1 cellular context compared by ENCODE assay signal in genomic region chr14:91149462-91149861, GRCh38.
TF ChIP-seq lines count a peak whose summit lies in the region.

No MANE protein-coding gene starts in this region.

TF ChIP-seq in HepG2, 621 proteins besides CTCF, POLR2A, EP300 and RAD21 (continued from another document and continues in another):
- TF ChIP-seq, protein P1, sequence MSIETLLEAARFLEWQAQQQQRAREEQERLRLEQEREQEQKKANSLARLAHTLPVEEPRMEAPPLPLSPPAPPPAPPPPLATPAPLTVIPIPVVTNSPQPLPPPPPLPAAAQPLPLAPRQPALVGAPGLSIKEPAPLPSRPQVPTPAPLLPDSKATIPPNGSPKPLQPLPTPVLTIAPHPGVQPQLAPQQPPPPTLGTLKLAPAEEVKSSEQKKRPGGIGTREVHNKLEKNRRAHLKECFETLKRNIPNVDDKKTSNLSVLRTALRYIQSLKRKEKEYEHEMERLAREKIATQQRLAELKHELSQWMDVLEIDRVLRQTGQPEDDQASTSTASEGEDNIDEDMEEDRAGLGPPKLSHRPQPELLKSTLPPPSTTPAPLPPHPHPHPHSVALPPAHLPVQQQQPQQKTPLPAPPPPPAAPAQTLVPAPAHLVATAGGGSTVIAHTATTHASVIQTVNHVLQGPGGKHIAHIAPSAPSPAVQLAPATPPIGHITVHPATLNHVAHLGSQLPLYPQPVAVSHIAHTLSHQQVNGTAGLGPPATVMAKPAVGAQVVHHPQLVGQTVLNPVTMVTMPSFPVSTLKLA (IDR thresholded peaks at IDR 0.05), result peak; percentile 58
- no peak for TF ChIP-seq KDM3A (CRISPR knock-in tag; IDR thresholded peaks at IDR 0.05; ENCODE audit: low read depth)
- no peak for TF ChIP-seq NCOA5 (CRISPR knock-in tag; IDR thresholded peaks at IDR 0.05)
- TF ChIP-seq MXD3 (CRISPR knock-in tag; IDR thresholded peaks at IDR 0.05), result no peak
- TF ChIP-seq TRIM24 (CRISPR knock-in tag; IDR thresholded peaks at IDR 0.05), result no peak
- no peak for TF ChIP-seq CHCHD3 (CRISPR knock-in tag; IDR thresholded peaks at IDR 0.05)
- no peak for TF ChIP-seq UBTF (CRISPR knock-in tag; IDR thresholded peaks at IDR 0.05)
- TF ChIP-seq ZNF543 (CRISPR knock-in tag; IDR thresholded peaks at IDR 0.05), result no peak
- no peak for TF ChIP-seq ZNF678 (CRISPR knock-in tag; IDR thresholded peaks at IDR 0.05)
- TF ChIP-seq SETDB1 (CRISPR knock-in tag; IDR thresholded peaks at IDR 0.05; ENCODE audit: borderline replicate concordance), result no peak
- TF ChIP-seq IKZF4 (CRISPR knock-in tag; IDR thresholded peaks at IDR 0.05; ENCODE audit: borderline replicate concordance, low read depth, not compliant biosample characterization), result no peak
- no peak for TF ChIP-seq SMAD3 (CRISPR knock-in tag; IDR thresholded peaks at IDR 0.05)
- TF ChIP-seq CERS6 (CRISPR knock-in tag; IDR thresholded peaks at IDR 0.05), result no peak
- no peak for TF ChIP-seq RFXAP (CRISPR knock-in tag; IDR thresholded peaks at IDR 0.05; ENCODE audit: borderline replicate concordance)
- TF ChIP-seq RERE (CRISPR knock-in tag; IDR thresholded peaks at IDR 0.05; ENCODE audit: low read depth), result no peak
- 0 out of 2 replicates have a peak, but pooled peaks have one; percentile 28 for TF ChIP-seq MIER3 (CRISPR knock-in tag; IDR thresholded peaks at IDR 0.05; ENCODE audit: borderline replicate concordance)
- TF ChIP-seq ZNF589 (CRISPR knock-in tag; conservative IDR thresholded peaks at IDR 0.05), result no peak
- TF ChIP-seq PRPF4 (IDR thresholded peaks at IDR 0.05; ENCODE audit: low read depth, low read length, poor library complexity, severe bottlenecking), result no peak
- TF ChIP-seq MTF1 (CRISPR knock-in tag; IDR thresholded peaks at IDR 0.05), result no peak
- TF ChIP-seq GRHL1 (CRISPR knock-in tag; conservative IDR thresholded peaks at IDR 0.05), result no peak
- no peak for TF ChIP-seq HOXD1 (CRISPR knock-in tag; IDR thresholded peaks at IDR 0.05)
- TF ChIP-seq, protein P2, sequence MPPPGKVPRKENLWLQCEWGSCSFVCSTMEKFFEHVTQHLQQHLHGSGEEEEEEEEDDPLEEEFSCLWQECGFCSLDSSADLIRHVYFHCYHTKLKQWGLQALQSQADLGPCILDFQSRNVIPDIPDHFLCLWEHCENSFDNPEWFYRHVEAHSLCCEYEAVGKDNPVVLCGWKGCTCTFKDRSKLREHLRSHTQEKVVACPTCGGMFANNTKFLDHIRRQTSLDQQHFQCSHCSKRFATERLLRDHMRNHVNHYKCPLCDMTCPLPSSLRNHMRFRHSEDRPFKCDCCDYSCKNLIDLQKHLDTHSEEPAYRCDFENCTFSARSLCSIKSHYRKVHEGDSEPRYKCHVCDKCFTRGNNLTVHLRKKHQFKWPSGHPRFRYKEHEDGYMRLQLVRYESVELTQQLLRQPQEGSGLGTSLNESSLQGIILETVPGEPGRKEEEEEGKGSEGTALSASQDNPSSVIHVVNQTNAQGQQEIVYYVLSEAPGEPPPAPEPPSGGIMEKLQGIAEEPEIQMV (CRISPR knock-in tag; IDR thresholded peaks at IDR 0.05; ENCODE audit: low read depth), result no peak
- TF ChIP-seq NR2F1 (CRISPR knock-in tag; IDR thresholded peaks at IDR 0.05), result peak; percentile 57 to 78; a peak in 3 of 4 replicates
- TF ChIP-seq, protein P3, sequence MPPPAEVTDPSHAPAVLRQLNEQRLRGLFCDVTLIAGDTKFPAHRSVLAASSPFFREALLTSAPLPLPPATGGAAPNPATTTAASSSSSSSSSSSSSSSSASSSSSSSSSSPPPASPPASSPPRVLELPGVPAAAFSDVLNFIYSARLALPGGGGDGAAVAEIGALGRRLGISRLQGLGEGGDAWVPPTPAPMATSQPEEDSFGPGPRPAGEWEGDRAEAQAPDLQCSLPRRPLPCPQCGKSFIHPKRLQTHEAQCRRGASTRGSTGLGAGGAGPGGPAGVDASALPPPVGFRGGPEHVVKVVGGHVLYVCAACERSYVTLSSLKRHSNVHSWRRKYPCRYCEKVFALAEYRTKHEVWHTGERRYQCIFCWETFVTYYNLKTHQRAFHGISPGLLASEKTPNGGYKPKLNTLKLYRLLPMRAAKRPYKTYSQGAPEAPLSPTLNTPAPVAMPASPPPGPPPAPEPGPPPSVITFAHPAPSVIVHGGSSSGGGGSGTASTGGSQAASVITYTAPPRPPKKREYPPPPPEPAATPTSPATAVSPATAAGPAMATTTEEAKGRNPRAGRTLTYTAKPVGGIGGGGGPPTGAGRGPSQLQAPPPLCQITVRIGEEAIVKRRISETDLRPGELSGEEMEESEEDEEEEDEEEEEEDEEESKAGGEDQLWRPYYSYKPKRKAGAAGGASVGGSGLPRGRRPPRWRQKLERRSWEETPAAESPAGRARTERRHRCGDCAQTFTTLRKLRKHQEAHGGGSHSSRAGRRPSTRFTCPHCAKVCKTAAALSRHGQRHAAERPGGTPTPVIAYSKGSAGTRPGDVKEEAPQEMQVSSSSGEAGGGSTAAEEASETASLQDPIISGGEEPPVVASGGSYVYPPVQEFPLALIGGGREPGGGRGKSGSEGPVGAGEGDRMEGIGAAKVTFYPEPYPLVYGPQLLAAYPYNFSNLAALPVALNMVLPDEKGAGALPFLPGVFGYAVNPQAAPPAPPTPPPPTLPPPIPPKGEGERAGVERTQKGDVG (CRISPR knock-in tag; IDR thresholded peaks at IDR 0.05; ENCODE audit: borderline replicate concordance), result no peak
- no peak for TF ChIP-seq RARG (CRISPR knock-in tag; IDR thresholded peaks at IDR 0.05; ENCODE audit: low read depth)
- TF ChIP-seq ZNF564 (CRISPR knock-in tag; IDR thresholded peaks at IDR 0.05), result no peak
- no peak for TF ChIP-seq MYNN (CRISPR knock-in tag; IDR thresholded peaks at IDR 0.05; ENCODE audit: low read depth)
- no peak for TF ChIP-seq ARNTL (CRISPR knock-in tag; IDR thresholded peaks at IDR 0.05)
- TF ChIP-seq ATF3 (CRISPR knock-in tag; IDR thresholded peaks at IDR 0.05), result no peak
- TF ChIP-seq E2F1 (CRISPR knock-in tag; IDR thresholded peaks at IDR 0.05), result no peak
- TF ChIP-seq, protein P4, sequence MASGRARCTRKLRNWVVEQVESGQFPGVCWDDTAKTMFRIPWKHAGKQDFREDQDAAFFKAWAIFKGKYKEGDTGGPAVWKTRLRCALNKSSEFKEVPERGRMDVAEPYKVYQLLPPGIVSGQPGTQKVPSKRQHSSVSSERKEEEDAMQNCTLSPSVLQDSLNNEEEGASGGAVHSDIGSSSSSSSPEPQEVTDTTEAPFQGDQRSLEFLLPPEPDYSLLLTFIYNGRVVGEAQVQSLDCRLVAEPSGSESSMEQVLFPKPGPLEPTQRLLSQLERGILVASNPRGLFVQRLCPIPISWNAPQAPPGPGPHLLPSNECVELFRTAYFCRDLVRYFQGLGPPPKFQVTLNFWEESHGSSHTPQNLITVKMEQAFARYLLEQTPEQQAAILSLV (CRISPR knock-in tag; IDR thresholded peaks at IDR 0.05; ENCODE audit: borderline replicate concordance), result no peak
- no peak for TF ChIP-seq ZFP37 (CRISPR knock-in tag; IDR thresholded peaks at IDR 0.05; ENCODE audit: borderline replicate concordance)
- TF ChIP-seq CENPT (CRISPR knock-in tag; IDR thresholded peaks at IDR 0.05; ENCODE audit: low read depth), result no peak
- TF ChIP-seq NR3C1 (CRISPR knock-in tag; IDR thresholded peaks at IDR 0.05), result no peak
- TF ChIP-seq ZNF354B (CRISPR knock-in tag; IDR thresholded peaks at IDR 0.05), result no peak
- TF ChIP-seq MAF1 (CRISPR knock-in tag; IDR thresholded peaks at IDR 0.05; ENCODE audit: borderline replicate concordance), result no peak
- TF ChIP-seq ZSCAN20 (CRISPR knock-in tag; IDR thresholded peaks at IDR 0.05; ENCODE audit: borderline replicate concordance), result no peak
- TF ChIP-seq, protein P5, sequence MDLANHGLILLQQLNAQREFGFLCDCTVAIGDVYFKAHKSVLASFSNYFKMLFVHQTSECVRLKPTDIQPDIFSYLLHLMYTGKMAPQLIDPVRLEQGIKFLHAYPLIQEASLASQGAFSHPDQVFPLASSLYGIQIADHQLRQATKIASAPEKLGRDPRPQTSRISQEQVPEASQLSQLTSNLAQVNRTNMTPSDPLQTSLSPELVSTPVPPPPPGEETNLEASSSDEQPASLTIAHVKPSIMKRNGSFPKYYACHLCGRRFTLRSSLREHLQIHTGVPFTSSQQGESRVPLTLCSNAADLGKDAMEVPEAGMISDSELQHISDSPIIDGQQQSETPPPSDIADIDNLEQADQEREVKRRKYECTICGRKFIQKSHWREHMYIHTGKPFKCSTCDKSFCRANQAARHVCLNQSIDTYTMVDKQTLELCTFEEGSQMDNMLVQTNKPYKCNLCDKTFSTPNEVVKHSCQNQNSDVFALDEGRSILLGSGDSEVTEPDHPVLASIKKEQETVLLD (CRISPR knock-in tag; IDR thresholded peaks at IDR 0.05; ENCODE audit: low read depth), result no peak
- no peak for TF ChIP-seq JDP2 (CRISPR knock-in tag; IDR thresholded peaks at IDR 0.05; ENCODE audit: borderline replicate concordance)
